Comparison of ENCODE assay signal across 16 cellular contexts in genomic region chr11:125257751-125258150, GRCh38.
"Had no signal": no experiment of that assay in that cellular context is flagged by ENCODE, and none has a peak within 500 bp of the region (broad histone marks: within the 10 kb centered on the region; RNA-seq: fewer than 3 reads in every experiment).

No MANE protein-coding gene starts in this region.

- ATAC-seq: gastroesophageal sphincter; left cardiac atrium; lower lobe of right lung; sciatic nerve; stimulated activated naive B cell treated with anti-CD40 and anti-IgM and Interleukin-4, amounts not matched to agents 10 μg/mL and 1 μg/mL and 100 μg/mL, for 72 hours had no signal

- H3K9me3 Mint-ChIP-seq: memory B cell; naive B cell; nephron progenitor cell; stimulated activated naive B cell treated with anti-CD40 and anti-IgM and Interleukin-4, amounts not matched to agents 10 μg/mL and 1 μg/mL and 100 μg/mL, for 72 hours; type B pancreatic cell had no signal

- H3K36me3 ChIP-seq: esophagus squamous epithelium, gastroesophageal sphincter, left ventricle myocardium inferior, lower lobe of right lung, neutrophil, thyroid gland had no signal

- H3K4me3 ChIP-seq: esophagus squamous epithelium, gastroesophageal sphincter, left ventricle myocardium inferior, lower lobe of right lung, thyroid gland had no signal

- H3K27ac ChIP-seq: esophagus squamous epithelium, gastroesophageal sphincter, left ventricle myocardium inferior, lower lobe of right lung, neutrophil, thyroid gland had no signal

- H3K27me3 ChIP-seq: gastroesophageal sphincter, thyroid gland had no signal

- H3K4me1 ChIP-seq: lower lobe of right lung had no signal

- H3K27ac Mint-ChIP-seq: memory B cell; nephron progenitor cell; stimulated activated naive B cell treated with anti-CD40 and anti-IgM and Interleukin-4, amounts not matched to agents 10 μg/mL and 1 μg/mL and 100 μg/mL, for 72 hours; type B pancreatic cell had no signal

- H3K36me3 Mint-ChIP-seq: memory B cell; stimulated activated naive B cell treated with anti-CD40 and anti-IgM and Interleukin-4, amounts not matched to agents 10 μg/mL and 1 μg/mL and 100 μg/mL, for 72 hours; type B pancreatic cell had no signal

- DNase-seq: esophagus squamous epithelium; foreskin fibroblast; left cardiac atrium; left ventricle myocardium inferior; lower lobe of right lung; naive B cell; nephron progenitor cell; stimulated activated CD4-positive, alpha-beta T cell treated with anti-CD3 and anti-CD28 coated beads, Interleukin-2, amount 100 ng/mL, for 24 hours; stimulated activated CD4-positive, alpha-beta T cell treated with anti-CD3 and anti-CD28 coated beads, Interleukin-4, amount 100 ng/mL, for 4 hours; stimulated activated naive B cell treated with anti-CD40 and anti-IgM and Interleukin-4, amounts not matched to agents 10 μg/mL and 1 μg/mL and 100 μg/mL, for 72 hours; thyroid gland had no signal

- H3K4me3 Mint-ChIP-seq: memory B cell; naive B cell; nephron progenitor cell; stimulated activated naive B cell treated with anti-CD40 and anti-IgM and Interleukin-4, amounts not matched to agents 10 μg/mL and 1 μg/mL and 100 μg/mL, for 72 hours; type B pancreatic cell had no signal

- H3K9me3 ChIP-seq: esophagus squamous epithelium, gastroesophageal sphincter, left ventricle myocardium inferior, lower lobe of right lung, neutrophil, thyroid gland had no signal
